ENCODE assay signal across 9 cellular contexts in the genomic region with DNA sequence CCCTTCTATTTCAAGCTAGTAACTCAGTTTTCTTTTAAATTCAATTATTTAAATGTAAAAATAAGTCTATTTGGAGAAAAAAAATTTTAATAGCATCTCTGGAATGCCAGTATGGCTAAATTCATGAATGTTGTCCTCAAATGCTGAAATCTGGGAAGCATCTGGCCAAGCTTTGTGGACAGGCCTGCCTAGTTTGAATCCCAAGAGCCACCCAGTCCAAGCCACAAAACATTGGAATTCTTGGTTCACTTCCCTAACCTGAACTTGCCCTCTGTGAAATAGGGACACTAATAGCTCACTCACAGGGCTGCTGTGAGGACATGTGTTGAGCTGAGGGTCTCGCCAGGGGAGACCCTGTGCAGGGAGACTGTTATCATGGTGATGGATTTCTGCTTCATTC. TPM values are rescaled to one million over a fixed set of nuclear protein-coding genes. Genes with fewer than 3 reads are reported as not detected.
"Had no signal": no experiment of that assay in that cellular context is flagged by ENCODE, and none has a peak within 500 bp of the region (broad histone marks: within the 10 kb centered on the region; RNA-seq: fewer than 3 reads in every experiment).

No MANE protein-coding gene starts in this region.

RNA-seq across cellular contexts. Expression of a gene that starts 37.2 kb away (rescaled TPM):
- total RNA-seq: activated CD4-positive, alpha-beta memory T cell treated with anti-CD3 and anti-CD28 coated beads, Interleukin-2, amount 10 ng/mL, durations not matched to agents 7 days and 5 days; activated CD8-positive, alpha-beta memory T cell treated with anti-CD3 and anti-CD28 coated beads, Interleukin-2, amount 10 ng/mL, durations not matched to agents 7 days and 5 days; aorta; body of pancreas; breast epithelium; MCF 10A; Right ventricle myocardium superior; T-helper 1 cell treated with Interleukin-12 subunit alpha and Interleukin-12 subunit beta and Interleukin-4 antibody, amounts not matched to agents 30 ng/mL and 1 ng/mL, for 36 hours; T-helper 2 cell treated with Interferon-gamma antibody and Interleukin-4, amounts not matched to agents 100 ng/mL and 5 ng/mL, for 36 hours had no signal
- polyA plus RNA-seq: aorta had no signal
